ENCODE assay signal across 15 cellular contexts in genomic region chr5:80667384-80667783, GRCh38. TPM values are rescaled to one million over a fixed set of nuclear protein-coding genes. Genes with fewer than 3 reads are reported as not detected.
DNase-seq lines count a peak whose midpoint lies in the region; ATAC-seq, FAIRE-seq and TF ChIP-seq lines count a peak whose summit lies in the region.
"Had no signal": no experiment of that assay in that cellular context is flagged by ENCODE, and none has a peak within 500 bp of the region (broad histone marks: within the 10 kb centered on the region; RNA-seq: fewer than 3 reads in every experiment).

No MANE protein-coding gene starts in this region.

- no peak overlapping the region for H2BK120ac ChIP-seq in IMR-90 (ENCODE audit: low read depth, low read length)

- H3K9me3 Mint-ChIP-seq in astrocyte (ENCODE audit: unreplicated experiment) = no peaks in the 10 kb centered on the region
- no peaks in the 10 kb centered on the region for H3K9me3 Mint-ChIP-seq in stimulated activated memory B cell treated with anti-CD40 and anti-IgM and Interleukin-4, amounts not matched to agents 10 μg/mL and 1 μg/mL and 100 μg/mL, for 72 hours
- H3K9me3 Mint-ChIP-seq: CD8-positive, alpha-beta memory T cell had no signal

- intact Hi-C loops in IMR-90 (cut with micrococcal nuclease) = no loop called here

- peak overlapping the region; percentile 19 for H3K27ac Mint-ChIP-seq in astrocyte (ENCODE audit: unreplicated experiment)
- H3K27ac Mint-ChIP-seq in stimulated activated memory B cell treated with anti-CD40 and anti-IgM and Interleukin-4, amounts not matched to agents 10 μg/mL and 1 μg/mL and 100 μg/mL, for 72 hours = peak overlapping the region; percentile 81
- H3K27ac Mint-ChIP-seq: CD8-positive, alpha-beta memory T cell had no signal

- H3K4me3 Mint-ChIP-seq in astrocyte (ENCODE audit: unreplicated experiment) = no peak overlapping the region
- no peak overlapping the region for H3K4me3 Mint-ChIP-seq in stimulated activated memory B cell treated with anti-CD40 and anti-IgM and Interleukin-4, amounts not matched to agents 10 μg/mL and 1 μg/mL and 100 μg/mL, for 72 hours
- H3K4me3 Mint-ChIP-seq: CD8-positive, alpha-beta memory T cell had no signal

- no peak overlapping the region for H4K91ac ChIP-seq in IMR-90 (ENCODE audit: insufficient read depth, low read depth, low read length)

- H3K27me3 ChIP-seq in IMR-90 (ENCODE audit: control insufficient read depth, insufficient read depth, low read length) = no peaks in the 10 kb centered on the region
- H3K27me3 ChIP-seq in astrocyte (ENCODE audit: insufficient read depth, low read length) = no peaks in the 10 kb centered on the region
- H3K27me3 ChIP-seq: BE2C, SJSA1 had no signal

- H2AFZ ChIP-seq in IMR-90 (replicated peaks; ENCODE audit: low read length, poor library complexity) = no peak overlapping the region
- H2AFZ ChIP-seq in astrocyte (ENCODE audit: low read depth, low read length) = no peak overlapping the region

- peaks cover 20% of the 10 kb centered on the region for H3K36me3 Mint-ChIP-seq in astrocyte (ENCODE audit: low read depth, unreplicated experiment)
- H3K36me3 Mint-ChIP-seq in stimulated activated memory B cell treated with anti-CD40 and anti-IgM and Interleukin-4, amounts not matched to agents 10 μg/mL and 1 μg/mL and 100 μg/mL, for 72 hours = peaks cover 44% of the 10 kb centered on the region

- no peaks in the 10 kb centered on the region for H4K20me1 ChIP-seq in IMR-90 (ENCODE audit: insufficient read depth, low read length)
- peaks cover 6% of the 10 kb centered on the region for H4K20me1 ChIP-seq in astrocyte (ENCODE audit: insufficient read depth, low read length)

- dilution Hi-C loops in IMR-90 (cut with HindIII; ENCODE audit: low sequenced_read_pairs, unreplicated experiment) = no loop called here

- peaks cover 8 to 9% of the 10 kb centered on the region in 2 experiments; a peak in 1 of 4 replicates for H3K79me1 ChIP-seq in IMR-90 (ENCODE audit: low read depth in 1 of 2, low read length in 2 of 2)

- H4K5ac ChIP-seq in IMR-90 (ENCODE audit: low read depth, low read length) = no peak overlapping the region

- no peaks in the 10 kb centered on the region for H3K9me3 ChIP-seq in IMR-90 (ENCODE audit: control insufficient read depth, insufficient read depth, low read length)
- H3K9me3 ChIP-seq in astrocyte (ENCODE audit: insufficient read depth, low read depth, low read length) = no peaks in the 10 kb centered on the region
- H3K9me3 ChIP-seq: BE2C, SJSA1 had no signal

- no peak overlapping the region for H2AK5ac ChIP-seq in IMR-90 (ENCODE audit: low read depth, low read length)

- no peak for TF ChIP-seq POLR2A in IMR-90 (IDR thresholded peaks at IDR 0.05; ENCODE audit: low read depth, low read length)

- H3K9me1 ChIP-seq in IMR-90 (ENCODE audit: insufficient read depth, low read length) = no peaks in the 10 kb centered on the region

- no peak overlapping the region for H3K14ac ChIP-seq in IMR-90 (replicated peaks; ENCODE audit: low read depth, low read length)

- no peak overlapping the region for H2BK20ac ChIP-seq in IMR-90 (ENCODE audit: low read depth, low read length)

- TF ChIP-seq RAD21 in IMR-90 (IDR thresholded peaks at IDR 0.05; ENCODE audit: low read length) = no peak

- POLR2A ChIA-PET in IMR-90 (lab: Charles Lee; ENCODE audit: unreplicated experiment) = no interaction called here

- TF ChIP-seq CTCF in IMR-90 (conservative IDR thresholded peaks at IDR 0.05; ENCODE audit: low read depth, low read length) = no peak
- TF ChIP-seq CTCF in astrocyte (IDR thresholded peaks at IDR 0.05; ENCODE audit: insufficient read depth, low read depth, low read length) = no peak

- BruUV-seq in IMR-90 (replicated peaks; lab: Mats Ljungman, UMichigan) = no TSS peak

- no peaks in the 10 kb centered on the region for H3K79me2 ChIP-seq in astrocyte (ENCODE audit: insufficient read depth, low read length)

- H3K4ac ChIP-seq in IMR-90 (ENCODE audit: low read depth, low read length) = no peak overlapping the region

- in situ Hi-C loops in IMR-90 (cut with MboI; ENCODE audit: low sequenced_read_pairs) = no loop called here

- no peaks in the 10 kb centered on the region for H3K4me1 Mint-ChIP-seq in astrocyte (ENCODE audit: low read depth, unreplicated experiment)
- peaks cover 19% of the 10 kb centered on the region for H3K4me1 Mint-ChIP-seq in stimulated activated memory B cell treated with anti-CD40 and anti-IgM and Interleukin-4, amounts not matched to agents 10 μg/mL and 1 μg/mL and 100 μg/mL, for 72 hours

- CTCF ChIA-PET in IMR-90 (lab: Yijun Ruan, JAX) = interaction anchor here (1.4 kb wide), 1 partner anchor 186 kb away, joined by 4 read pairs; no protein-coding TSS in a partner anchor

- no peaks in the 10 kb centered on the region for H3K27me3 Mint-ChIP-seq in astrocyte (ENCODE audit: low read depth, unreplicated experiment)
- no peaks in the 10 kb centered on the region for H3K27me3 Mint-ChIP-seq in stimulated activated memory B cell treated with anti-CD40 and anti-IgM and Interleukin-4, amounts not matched to agents 10 μg/mL and 1 μg/mL and 100 μg/mL, for 72 hours
- H3K27me3 Mint-ChIP-seq: CD8-positive, alpha-beta memory T cell had no signal

- no peaks in the 10 kb centered on the region for H3K4me1 ChIP-seq in IMR-90 (ENCODE audit: control insufficient read depth, insufficient read depth, low read length)
- no peaks in the 10 kb centered on the region for H3K4me1 ChIP-seq in astrocyte (ENCODE audit: insufficient read depth, low read length)
- H3K4me1 ChIP-seq: BE2C, SJSA1 had no signal

- H2BK15ac ChIP-seq in IMR-90 (ENCODE audit: low read depth, low read length) = no peak overlapping the region

- H2BK5ac ChIP-seq in IMR-90 (ENCODE audit: low read depth, low read length, poor library complexity, severe bottlenecking) = no peak overlapping the region

- H3K27ac ChIP-seq in IMR-90 (ENCODE audit: insufficient read depth, low read length) (no peak overlapping the region), astrocyte (ENCODE audit: low read depth, low read length) (no peak overlapping the region)
- H3K27ac ChIP-seq: SJSA1 had no signal

- H3K9ac ChIP-seq in IMR-90 (ENCODE audit: low read depth, low read length) = no peak overlapping the region
- H3K9ac ChIP-seq in astrocyte (ENCODE audit: low read length) = no peak overlapping the region

- FAIRE-seq in astrocyte (lab: Jason Lieb, UNC) = no peak
- FAIRE-seq: H54 had no signal

- DNase-seq in IMR-90 = no peak
- DNase-seq in astrocyte (ENCODE audit: low read depth) = no peak
- DNase-seq in left lobe of liver (ENCODE audit: low spot score) = peak; percentile 80
- DNase-seq in NCI-H69 (lab: John Stamatoyannopoulos, UW) = no peak
- no peak for DNase-seq in NK-92 treated with Interleukin-12 subunit alpha and Interleukin-12 subunit beta, amount 100 ng/mL, for 24 hours (lab: John Stamatoyannopoulos, UW)
- DNase-seq in amygdala (lab: John Stamatoyannopoulos, UW) = no peak
- DNase-seq: BE2C; CD8-positive, alpha-beta memory T cell; Kasumi-1; NCI-H1417; NCI-H1930; NCI-H510A treated with DMSO at 0.1 percent for 48 hours had no signal

- H3K4me3 ChIP-seq in IMR-90 (ENCODE audit: insufficient read depth, low read depth, low read length) = no peak overlapping the region
- no peak overlapping the region for H3K4me3 ChIP-seq in astrocyte (ENCODE audit: insufficient read depth, low read depth, low read length)
- H3K4me3 ChIP-seq: SJSA1 had no signal

- H3K4me2 ChIP-seq in IMR-90 (ENCODE audit: low read depth, low read length) (no peak overlapping the region), astrocyte (ENCODE audit: low read length) (no peak overlapping the region)

- no peak overlapping the region for H3K23ac ChIP-seq in IMR-90 (ENCODE audit: low read depth, low read length)

- H3K18ac ChIP-seq in IMR-90 (ENCODE audit: low read depth, low read length) = no peak overlapping the region

- 100% methylated on average over 2 of the region's 8 CpGs; no CpG with 5 or more reads in 1 of the 2 experiments for WGBS in IMR-90 (ENCODE audit: extremely low coverage in 2 of 2, insufficient read length in 1 of 2), 2 experiments

- no peak overlapping the region for H4K8ac ChIP-seq in IMR-90 (ENCODE audit: low read depth in 2 of 2, low read length in 2 of 2)

- H3K36me3 ChIP-seq in IMR-90 (ENCODE audit: control insufficient read depth, insufficient read depth, low read length) = peaks cover 11% of the 10 kb centered on the region
- H3K36me3 ChIP-seq in astrocyte (ENCODE audit: insufficient read depth, low read length) = peaks cover 21% of the 10 kb centered on the region

- ATAC-seq in IMR-90 (ENCODE audit: low read depth) (no peak), left lobe of liver (peak; percentile 57)
- no peak for ATAC-seq in stimulated activated memory B cell treated with anti-CD40 and anti-IgM and Interleukin-4, amounts not matched to agents 10 μg/mL and 1 μg/mL and 100 μg/mL, for 72 hours

- no peak overlapping the region for H3K56ac ChIP-seq in IMR-90 (ENCODE audit: extremely low read depth, insufficient read depth, low read length)

- no peak overlapping the region for H2AK9ac ChIP-seq in IMR-90 (replicated peaks; ENCODE audit: low read depth, low read length, poor library complexity)

TF ChIP-seq in IMR-90, 13 proteins besides CTCF, POLR2A, EP300 and RAD21 (continues in another document):
- TF ChIP-seq ELK1 (IDR thresholded peaks at IDR 0.05; ENCODE audit: borderline replicate concordance, low read depth, low read length) (no peak), MXI1 (IDR thresholded peaks at IDR 0.05; ENCODE audit: borderline replicate concordance, low read depth, low read length) (no peak), CEBPB (IDR thresholded peaks at IDR 0.05; ENCODE audit: low read depth, low read length) (0 out of 2 replicates have a peak, but pooled peaks have one; percentile 1), MAFK (IDR thresholded peaks at IDR 0.05; ENCODE audit: low read depth, low read length) (no peak)

RNA-seq across cellular contexts. Expression of gene DHFR, which starts 12.6 kb away (rescaled TPM):
- 29.4 and 44.4 TPM in 2 replicates for total RNA-seq in IMR-90 (2012; rRNA removed)
- polyA plus RNA-seq in IMR-90 (2012; rRNA removed) = 16.5 and 20.6 TPM in 2 replicates
- 4.5 and 4.8 TPM in 2 replicates for polyA plus RNA-seq in IMR-90 (2012; cell fraction: cytosol; rRNA removed)
- 2.6 and 8.7 TPM in 2 replicates for polyA plus RNA-seq in IMR-90 (2012; cell fraction: nucleus; rRNA removed; ENCODE audit: low replicate concordance)
- 11.9 and 14.4 TPM in 2 replicates for total RNA-seq in astrocyte
- total RNA-seq in left lobe of liver = 23.1 TPM

RNA-seq across cellular contexts. Expression of gene MSH3, which starts 12.9 kb away (rescaled TPM):
- 13.3 and 16.9 TPM in 2 replicates for total RNA-seq in IMR-90 (2012; rRNA removed)
- polyA plus RNA-seq in IMR-90 (2012; rRNA removed) = 3.8 and 4.6 TPM in 2 replicates
- polyA plus RNA-seq in IMR-90 (2012; cell fraction: cytosol; rRNA removed) = 0.92 and 1.1 TPM in 2 replicates
- 0.32 and 2.5 TPM in 2 replicates for polyA plus RNA-seq in IMR-90 (2012; cell fraction: nucleus; rRNA removed; ENCODE audit: low replicate concordance)
- total RNA-seq in astrocyte = 15.4 and 16.1 TPM in 2 replicates
- total RNA-seq in left lobe of liver = 12.3 TPM
